In genomic region chr16:16120382-16121184, GRCh38 we compare ENCODE assay signal across 1 cellular context.
TF ChIP-seq lines count a peak whose summit lies in the region.

No MANE protein-coding gene starts in this region.

TF ChIP-seq in K562, 482 proteins besides CTCF, POLR2A, EP300 and RAD21 (continued from another document and continues in another):
- TF ChIP-seq ID3 (CRISPR knock-in tag; IDR thresholded peaks at IDR 0.05), result no peak
- peak; percentile 51; the same call in 1 of the 2 replicates for TF ChIP-seq ID3 (tag; IDR thresholded peaks at IDR 0.05)
- no peak for TF ChIP-seq THRA (IDR thresholded peaks at IDR 0.05)
- TF ChIP-seq MEF2D (tag; conservative IDR thresholded peaks at IDR 0.05; ENCODE audit: low read depth), result peak; percentile 64; the same call in 1 of the 2 replicates
- no peak for TF ChIP-seq SFPQ (IDR thresholded peaks at IDR 0.05; ENCODE audit: low read depth, low read length)
- no peak for TF ChIP-seq ILK (tag; IDR thresholded peaks at IDR 0.05; ENCODE audit: borderline replicate concordance, low read depth)
- TF ChIP-seq FOXK2 (conservative IDR thresholded peaks at IDR 0.05 in 1 of 2, IDR thresholded peaks at IDR 0.05 in 1 of 2; ENCODE audit: low read depth in 2 of 2), result no peak
- TF ChIP-seq CCAR2 (IDR thresholded peaks at IDR 0.05; ENCODE audit: low read depth, low read length), result no peak
- peak; percentile 74 for TF ChIP-seq DMBX1 (CRISPR knock-in tag; IDR thresholded peaks at IDR 0.05; ENCODE audit: borderline replicate concordance)
- TF ChIP-seq ZNF274 (IDR thresholded peaks at IDR 0.05; ENCODE audit: borderline replicate concordance, low read depth, low read length), result no peak
- TF ChIP-seq ZNF707 (CRISPR knock-in tag; conservative IDR thresholded peaks at IDR 0.05), result no peak
- TF ChIP-seq E2F8 (IDR thresholded peaks at IDR 0.05; ENCODE audit: low read depth, partially characterized antibody), result no peak
- no peak for TF ChIP-seq ZNF511 (CRISPR knock-in tag; IDR thresholded peaks at IDR 0.05)
- no peak for TF ChIP-seq ZNF41 (CRISPR knock-in tag; conservative IDR thresholded peaks at IDR 0.05)
- TF ChIP-seq HSF4 (CRISPR knock-in tag; IDR thresholded peaks at IDR 0.05; ENCODE audit: borderline replicate concordance), result peak; percentile 60; the same call in 1 of the 2 replicates
- TF ChIP-seq MTA2 (IDR thresholded peaks at IDR 0.05; ENCODE audit: low read depth), result peak; percentile 19; the same call in 1 of the 2 replicates
- TF ChIP-seq MNT (conservative IDR thresholded peaks at IDR 0.05), result peak; percentile 31 to 43; a peak in 1 of 4 replicates
- TF ChIP-seq PKNOX1 (IDR thresholded peaks at IDR 0.05), result peak; percentile 87
- peak; percentile 87 for TF ChIP-seq ATF3 (IDR thresholded peaks at IDR 0.05)
- peak; percentile 65; the same call in 1 of the 2 replicates for TF ChIP-seq ATF3 (CRISPR knock-in tag; conservative IDR thresholded peaks at IDR 0.05)
- peak; percentile 100 for TF ChIP-seq HMBOX1 (IDR thresholded peaks at IDR 0.05)
- TF ChIP-seq KLF1 (tag; IDR thresholded peaks at IDR 0.05), result no peak
- TF ChIP-seq HNRNPH1 (optimal IDR thresholded peaks at IDR 0.05; ENCODE audit: low read depth, low read length), result no peak
- TF ChIP-seq ZNF507 (tag; conservative IDR thresholded peaks at IDR 0.05), result no peak
- peak in 1 of 2 experiments; percentile 50; a peak in 1 of 4 replicates for TF ChIP-seq ZNF639 (CRISPR knock-in tag; conservative IDR thresholded peaks at IDR 0.05 in 1 of 2, IDR thresholded peaks at IDR 0.05 in 1 of 2)
- no peak for TF ChIP-seq ZNF75A (CRISPR knock-in tag; IDR thresholded peaks at IDR 0.05)
- no peak for TF ChIP-seq GATAD2B (IDR thresholded peaks at IDR 0.05; ENCODE audit: borderline replicate concordance)
- TF ChIP-seq CBX2 (IDR thresholded peaks at IDR 0.05; ENCODE audit: insufficient read depth, low read length, poor library complexity, severe bottlenecking), result no peak
- TF ChIP-seq ILF3 (IDR thresholded peaks at IDR 0.05; ENCODE audit: borderline replicate concordance), result no peak
- TF ChIP-seq ZNF311 (CRISPR knock-in tag; IDR thresholded peaks at IDR 0.05), result peak; percentile 80
- TF ChIP-seq MAZ (CRISPR knock-in tag; conservative IDR thresholded peaks at IDR 0.05 in 1 of 2, IDR thresholded peaks at IDR 0.05 in 1 of 2), result peak in 1 of 2 experiments; percentile 63; a peak in 2 of 4 replicates
- TF ChIP-seq ELF2 (CRISPR knock-in tag; IDR thresholded peaks at IDR 0.05), result no peak
- TF ChIP-seq ZC3H4 (CRISPR knock-in tag; IDR thresholded peaks at IDR 0.05; ENCODE audit: borderline replicate concordance), result no peak
- TF ChIP-seq DNMT1 (IDR thresholded peaks at IDR 0.05), result no peak
- TF ChIP-seq SREBF1 (IDR thresholded peaks at IDR 0.05; ENCODE audit: borderline replicate concordance, low read depth, low read length), result no peak
- no peak for TF ChIP-seq ZFP36 (IDR thresholded peaks at IDR 0.05; ENCODE audit: low read depth, low read length, partially characterized antibody)
- TF ChIP-seq RNF219 (CRISPR knock-in tag; IDR thresholded peaks at IDR 0.05), result no peak
- no peak for TF ChIP-seq PTRF (tag; IDR thresholded peaks at IDR 0.05)
- TF ChIP-seq MTF1 (CRISPR knock-in tag; IDR thresholded peaks at IDR 0.05; ENCODE audit: borderline replicate concordance), result no peak
- TF ChIP-seq NFE2 (IDR thresholded peaks at IDR 0.05; ENCODE audit: low read depth), result peak; percentile 39
- no peak for TF ChIP-seq KDM2B (CRISPR knock-in tag; IDR thresholded peaks at IDR 0.05)
- TF ChIP-seq ZSCAN32 (CRISPR knock-in tag; IDR thresholded peaks at IDR 0.05), result no peak
- no peak for TF ChIP-seq NBN (IDR thresholded peaks at IDR 0.05; ENCODE audit: low read depth)
- TF ChIP-seq ATF4 (CRISPR knock-in tag; IDR thresholded peaks at IDR 0.05), result no peak
- TF ChIP-seq MLLT1 (IDR thresholded peaks at IDR 0.05), result no peak
- TF ChIP-seq SMARCC2 (IDR thresholded peaks at IDR 0.05; ENCODE audit: low read depth), result no peak
